In genomic region chr13:21287331-21287907, GRCh38 we compare ENCODE assay signal across 28 cellular contexts.
"Had no signal": no experiment of that assay in that cellular context is flagged by ENCODE, and none has a peak within 500 bp of the region (broad histone marks: within the 10 kb centered on the region; RNA-seq: fewer than 3 reads in every experiment).

No MANE protein-coding gene starts in this region.

- H3K9me3 Mint-ChIP-seq: immature natural killer cell; natural killer cell; nephron progenitor cell; stimulated activated memory B cell treated with anti-CD40 and anti-IgM and Interleukin-4, amounts not matched to agents 10 μg/mL and 1 μg/mL and 100 μg/mL, for 72 hours; type B pancreatic cell had no signal

- H3K36me3 ChIP-seq: left lung, lower lobe of right lung, neural progenitor cell, neutrophil, right lobe of liver, tibial nerve, uterus had no signal

- H3K4me3 ChIP-seq: left lung, lower lobe of right lung, neural progenitor cell, psoas muscle, right lobe of liver, smooth muscle cell, tibial nerve, uterus had no signal

- H3K27me3 ChIP-seq: neural progenitor cell, neutrophil, right lobe of liver, tibial nerve, uterus had no signal

- H3K4me3 Mint-ChIP-seq: immature natural killer cell; natural killer cell; nephron progenitor cell; neural progenitor cell; stimulated activated memory B cell treated with anti-CD40 and anti-IgM and Interleukin-4, amounts not matched to agents 10 μg/mL and 1 μg/mL and 100 μg/mL, for 72 hours; stimulated activated naive CD8-positive, alpha-beta T cell treated with anti-CD3 and anti-CD28 coated beads, Interleukin-15, amount 100 ng/mL, for 72 hours; type B pancreatic cell had no signal

- ATAC-seq: left colon; left lung; lower lobe of right lung; natural killer cell; psoas muscle; right lobe of liver; stimulated activated memory B cell treated with anti-CD40 and anti-IgM and Interleukin-4, amounts not matched to agents 10 μg/mL and 1 μg/mL and 100 μg/mL, for 72 hours; stimulated activated naive CD8-positive, alpha-beta T cell treated with anti-CD3 and anti-CD28 coated beads, Interleukin-15, amount 100 ng/mL, for 72 hours had no signal

- H3K27ac Mint-ChIP-seq: immature natural killer cell; natural killer cell; nephron progenitor cell; neural progenitor cell; stimulated activated memory B cell treated with anti-CD40 and anti-IgM and Interleukin-4, amounts not matched to agents 10 μg/mL and 1 μg/mL and 100 μg/mL, for 72 hours; stimulated activated naive CD8-positive, alpha-beta T cell treated with anti-CD3 and anti-CD28 coated beads, Interleukin-15, amount 100 ng/mL, for 72 hours; type B pancreatic cell had no signal

- H3K27ac ChIP-seq: left lung, lower lobe of right lung, neural progenitor cell, neutrophil, parathyroid adenoma, psoas muscle, right lobe of liver, tibial nerve, uterus had no signal

- H3K9me3 ChIP-seq: left lung, lower lobe of right lung, neutrophil, psoas muscle, right lobe of liver, tibial nerve, uterus had no signal

- H3K4me1 ChIP-seq: left lung, lower lobe of right lung, neural progenitor cell, parathyroid adenoma, psoas muscle, right lobe of liver, tibial nerve, uterus had no signal

- H3K4me1 Mint-ChIP-seq: immature natural killer cell; natural killer cell; nephron progenitor cell; neural progenitor cell; stimulated activated memory B cell treated with anti-CD40 and anti-IgM and Interleukin-4, amounts not matched to agents 10 μg/mL and 1 μg/mL and 100 μg/mL, for 72 hours; stimulated activated naive CD8-positive, alpha-beta T cell treated with anti-CD3 and anti-CD28 coated beads, Interleukin-15, amount 100 ng/mL, for 72 hours had no signal

- H3K36me3 Mint-ChIP-seq: immature natural killer cell; natural killer cell; neural progenitor cell; stimulated activated memory B cell treated with anti-CD40 and anti-IgM and Interleukin-4, amounts not matched to agents 10 μg/mL and 1 μg/mL and 100 μg/mL, for 72 hours; type B pancreatic cell had no signal

- DNase-seq: hippocampal formation; immature natural killer cell; kidney; left colon; lower lobe of right lung; mammary epithelial cell; mesenchymal stem cell; natural killer cell; nephron progenitor cell; occipital lobe; psoas muscle; right lobe of liver; stimulated activated CD4-positive, alpha-beta T cell treated with anti-CD3 and anti-CD28 coated beads, Interleukin-1b, Interleukin-23, amount 100 ng/mL, for 48 hours; stimulated activated CD4-positive, alpha-beta T cell treated with anti-CD3 and anti-CD28 coated beads, Interleukin-2, amount 100 ng/mL, for 48 hours; stimulated activated CD4-positive, alpha-beta T cell treated with anti-CD3 and anti-CD28 coated beads, Interleukin-4, amount 100 ng/mL, for 4 hours; stimulated activated CD8-positive, alpha-beta memory T cell treated with anti-CD3 and anti-CD28 coated beads, Interleukin-4, amount 100 ng/mL, for 48 hours; stimulated activated naive CD4-positive, alpha-beta T cell treated with Interleukin-2 at 50 U/mL for 16 hours; stimulated activated naive CD8-positive, alpha-beta T cell treated with anti-CD3 and anti-CD28 coated beads, Interleukin-15, amount 100 ng/mL, for 72 hours; substantia nigra; uterus had no signal
